Comparison of ENCODE assay signal across 8 cellular contexts in genomic region chr19:10286803-10287737, GRCh38. TPM values are rescaled to one million over a fixed set of nuclear protein-coding genes. Genes with fewer than 3 reads are reported as not detected.
DNase-seq lines count a peak whose midpoint lies in the region; ATAC-seq, FAIRE-seq and TF ChIP-seq lines count a peak whose summit lies in the region.

Gene ICAM4, plus strand, starts transcription at chr19:10286955. Its CDS starts 58 bp downstream, at chr19:10287013.

- no peak for FAIRE-seq in bronchial epithelial cell (lab: Jason Lieb, UNC)

- H3K36me3 ChIP-seq in bronchial epithelial cell (ENCODE audit: control insufficient read depth, insufficient read depth, low read length), result peaks cover 3% of the 10 kb centered on the region
- no peaks in the 10 kb centered on the region for H3K36me3 ChIP-seq in mucosa of descending colon (ENCODE audit: low read depth)

- intact Hi-C loops in mucosa of descending colon (cut with DNase I, micrococcal nuclease), result no loop called here

- peaks cover 42% of the 10 kb centered on the region for H3K4me1 ChIP-seq in mucosa of descending colon (ENCODE audit: low read depth)

- TF ChIP-seq CTCF in bronchial epithelial cell (IDR thresholded peaks at IDR 0.05; ENCODE audit: insufficient read depth, low read length, severe bottlenecking) (no peak), mucosa of descending colon (IDR thresholded peaks at IDR 0.05) (no peak)

- ATAC-seq in mucosa of descending colon (peak; percentile 27), esophagus mucosa (no peak)

- no peaks in the 10 kb centered on the region for H3K27me3 ChIP-seq in bronchial epithelial cell (ENCODE audit: control insufficient read depth, insufficient read depth, low read length)

- H3K4me3 ChIP-seq in bronchial epithelial cell (ENCODE audit: low read depth, low read length) (peak within 1 kb of the TSS; percentile 18), mucosa of descending colon (no peak within 1 kb of the TSS)

- H3K9me3 ChIP-seq in mucosa of descending colon, result no peaks in the 10 kb centered on the region

- peak; percentile 59 for DNase-seq in GDM1 (lab: John Stamatoyannopoulos, UW)
- DNase-seq in NOMO-1 treated with DMSO at 0.1 percent for 48 hours (lab: John Stamatoyannopoulos, UW; ENCODE audit: unreplicated experiment), result peak; percentile 60
- DNase-seq in bronchial epithelial cell (ENCODE audit: low read depth), result peak; percentile 21
- DNase-seq in mucosa of descending colon, result peak; percentile 58 to 73 (median 62)
- DNase-seq in NCI-H1105 treated with DMSO at 0.1 percent for 48 hours (lab: John Stamatoyannopoulos, UW), result no peak
- no peak for DNase-seq in HPDE6-E6E7 (ENCODE audit: extremely low spot score)
- no peak for DNase-seq in NK-92 treated with Interleukin-12 subunit alpha and Interleukin-12 subunit beta, amount 100 ng/mL, for 24 hours (lab: John Stamatoyannopoulos, UW)

RNA-seq across cellular contexts. Expression of gene ICAM4, which starts in this region (rescaled TPM):
- total RNA-seq in bronchial epithelial cell (4.0 and 10.8 TPM in 2 replicates), mucosa of descending colon (under 1 TPM in 2 of 3 donors, not detected in 1; 0.24 to 0.32 TPM), esophagus mucosa (not detected)

Comparison
In these comparisons a context has a peak if more than half of its experiments do, and no peak if none do; other contexts are left out.
1. Peak in DNase-seq and ATAC-seq in mucosa of descending colon; RNA of the gene not detected or under 1 TPM.
2. DNase-seq: peak in GDM1 (single experiment), NOMO-1 treated with DMSO at 0.1 percent for 48 hours (single experiment) and bronchial epithelial cell (single experiment); none in NCI-H1105 treated with DMSO at 0.1 percent for 48 hours (single experiment), HPDE6-E6E7 (single experiment) and NK-92 treated with Interleukin-12 subunit alpha and Interleukin-12 subunit beta, amount 100 ng/mL, for 24 hours (single experiment).